12 cellular contexts compared by ENCODE assay signal in the genomic region with DNA sequence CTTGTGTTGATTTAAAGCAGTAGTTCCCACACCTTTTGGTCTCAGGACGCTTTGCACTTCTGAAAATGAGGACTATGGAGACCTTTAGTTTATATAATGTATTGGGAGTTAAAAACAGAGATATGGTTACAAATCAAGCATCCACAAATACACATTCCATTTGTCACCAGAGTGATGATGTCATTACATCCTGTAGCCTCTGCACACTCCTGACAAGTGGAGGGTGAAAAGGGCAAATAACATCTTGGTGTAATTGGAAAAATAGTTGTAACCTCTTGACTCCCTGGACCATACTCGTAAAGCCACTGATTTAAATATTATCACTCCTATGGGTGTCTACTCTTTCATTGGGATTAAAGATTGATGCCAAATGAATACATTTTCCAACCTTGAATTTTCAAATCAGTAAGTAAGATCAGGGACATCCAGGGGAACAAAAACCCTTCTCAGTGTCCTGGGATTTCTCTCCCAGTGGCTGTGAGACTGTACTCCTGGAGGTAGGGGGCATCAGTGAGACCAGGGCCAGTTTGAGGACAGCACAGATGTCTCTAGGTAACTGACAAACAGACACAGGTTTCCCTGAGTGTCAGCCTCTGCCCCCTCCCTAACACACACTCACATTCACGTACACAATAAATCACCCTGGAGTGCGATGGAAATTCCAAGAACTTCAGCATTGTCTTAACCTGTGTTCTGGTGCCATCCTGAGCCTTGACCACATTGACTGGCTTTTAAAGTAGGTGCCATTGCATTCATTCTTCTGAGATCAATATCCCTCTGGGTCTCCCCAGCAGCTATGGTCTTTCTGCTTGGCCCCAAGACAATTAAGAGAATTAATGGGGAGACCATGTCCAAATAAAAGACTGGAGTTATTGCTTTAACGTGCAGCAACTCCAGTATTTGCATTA.
DNase-seq lines count a peak whose midpoint lies in the region; ATAC-seq and TF ChIP-seq lines count a peak whose summit lies in the region.
"Had no signal": no experiment of that assay in that cellular context is flagged by ENCODE, and none has a peak within 500 bp of the region (broad histone marks: within the 10 kb centered on the region; RNA-seq: fewer than 3 reads in every experiment).

No MANE protein-coding gene starts in this region.

- H2BK5ac ChIP-seq in neuronal stem cell (ENCODE audit: low read length) = no peak overlapping the region

- H2AFZ ChIP-seq in neuronal stem cell (ENCODE audit: low read length) = no peak overlapping the region

- no peak for ATAC-seq in HG03432 (IDR thresholded peaks at IDR 0.05; ENCODE audit: unreplicated experiment)

- no peak overlapping the region for H3K27ac ChIP-seq in neuronal stem cell (replicated peaks; ENCODE audit: low read length)
- H3K27ac ChIP-seq: BLaER1 treated with 17β-estradiol and CSF1 and Interleukin-3, amounts not matched to agents 10 nM and 100 nM had no signal

- H3K4me1 ChIP-seq in neuronal stem cell (ENCODE audit: control insufficient read depth in 2 of 2, insufficient read depth in 1 of 2, low read depth in 1 of 2, low read length in 2 of 2) = peaks cover 0 to 2% of the 10 kb centered on the region in 2 donors
- H3K4me1 ChIP-seq: BLaER1 treated with 17β-estradiol and CSF1 and Interleukin-3, amounts not matched to agents 10 nM and 100 nM had no signal

- peak; percentile 33 for DNase-seq in NCI-H82 (lab: John Stamatoyannopoulos, UW)
- DNase-seq in NCI-H82 treated with DMSO at 0.1 percent for 48 hours (lab: John Stamatoyannopoulos, UW; ENCODE audit: unreplicated experiment) = no peak
- DNase-seq in LNCaP clone FGC (ENCODE audit: low read depth) = peak; percentile 15
- peak; percentile 89 to 97 for DNase-seq in dermis microvascular lymphatic vessel endothelial cell (ENCODE audit: low read depth in 2 of 2)
- no peak for DNase-seq in neuronal stem cell (ENCODE audit: low spot score)
- no peak for DNase-seq in C1 segment of cervical spinal cord (lab: John Stamatoyannopoulos, UW)
- no peak for DNase-seq in stimulated activated naive CD4-positive, alpha-beta T cell treated with Interleukin-2 at 50 U/mL for 16 hours (lab: John Stamatoyannopoulos, UW)
- DNase-seq: kidney glomerular epithelial cell; NCI-H1105 treated with DMSO at 0.1 percent for 48 hours; stimulated activated naive B cell treated with anti-CD40 and anti-IgM and Interleukin-4, amounts not matched to agents 10 μg/mL and 1 μg/mL and 100 μg/mL, for 72 hours had no signal

- no peak overlapping the region for H3K18ac ChIP-seq in neuronal stem cell (ENCODE audit: low read length)

- no peak overlapping the region for H4K8ac ChIP-seq in neuronal stem cell (ENCODE audit: low read depth, low read length)

- no CpG with 5 or more reads among the region's 5 CpGs for WGBS in neuronal stem cell (ENCODE audit: extremely low coverage in 2 of 2, insufficient read length in 2 of 2, insufficient replicate concordance in 1 of 2), 2 donors

- no peak overlapping the region for H3K4me2 ChIP-seq in neuronal stem cell (ENCODE audit: insufficient read depth, low read length, poor library complexity, severe bottlenecking)
- H3K4me2 ChIP-seq: BLaER1 treated with 17β-estradiol and CSF1 and Interleukin-3, amounts not matched to agents 10 nM and 100 nM had no signal

- no peaks in the 10 kb centered on the region for H3K79me1 ChIP-seq in neuronal stem cell (ENCODE audit: low read depth, low read length)

- H2BK12ac ChIP-seq in neuronal stem cell (ENCODE audit: low read length) = no peak overlapping the region

- H2AK5ac ChIP-seq in neuronal stem cell (ENCODE audit: low read depth, low read length) = no peak overlapping the region

- no peaks in the 10 kb centered on the region for H3K9me3 ChIP-seq in neuronal stem cell (replicated peaks in 1 of 2; ENCODE audit: control insufficient read depth in 2 of 2, insufficient read depth in 1 of 2, low read depth in 1 of 2, low read length in 2 of 2)
- H3K9me3 ChIP-seq: BLaER1 treated with 17β-estradiol and CSF1 and Interleukin-3, amounts not matched to agents 10 nM and 100 nM had no signal

- H3K14ac ChIP-seq in neuronal stem cell (ENCODE audit: low read length) = peak overlapping the region; percentile 71

- H3K9ac ChIP-seq in neuronal stem cell (ENCODE audit: low read depth, low read length, poor library complexity) = no peak overlapping the region
- H3K9ac ChIP-seq: BLaER1 treated with 17β-estradiol and CSF1 and Interleukin-3, amounts not matched to agents 10 nM and 100 nM had no signal

- no peaks in the 10 kb centered on the region for H3K27me3 ChIP-seq in neuronal stem cell (ENCODE audit: control insufficient read depth in 3 of 3, insufficient read depth in 3 of 3, low read depth in 1 of 3, low read length in 3 of 3)
- H3K27me3 ChIP-seq: BLaER1 treated with 17β-estradiol and CSF1 and Interleukin-3, amounts not matched to agents 10 nM and 100 nM had no signal

- H4K91ac ChIP-seq in neuronal stem cell (ENCODE audit: low read depth, low read length, poor library complexity) = no peak overlapping the region

- H3K4me3 ChIP-seq in LNCaP clone FGC (ENCODE audit: low read depth, low read length) (no peak overlapping the region), neuronal stem cell (ENCODE audit: low read length in 2 of 2) (no peak overlapping the region)
- H3K4me3 ChIP-seq: BLaER1 treated with 17β-estradiol and CSF1 and Interleukin-3, amounts not matched to agents 10 nM and 100 nM had no signal

- no peak overlapping the region for H2BK120ac ChIP-seq in neuronal stem cell (ENCODE audit: low read depth, low read length)

- TF ChIP-seq CTCF in LNCaP clone FGC (IDR thresholded peaks at IDR 0.05; ENCODE audit: control insufficient read depth, extremely low read depth, insufficient read depth) = peak; percentile 70

- H3K36me3 ChIP-seq in neuronal stem cell (replicated peaks in 1 of 2; ENCODE audit: control insufficient read depth in 2 of 2, insufficient read depth in 2 of 2, low read length in 2 of 2) = no peaks in the 10 kb centered on the region
- H3K36me3 ChIP-seq: BLaER1 treated with 17β-estradiol and CSF1 and Interleukin-3, amounts not matched to agents 10 nM and 100 nM had no signal

- H3K23ac ChIP-seq in neuronal stem cell (ENCODE audit: low read depth, low read length, poor library complexity) = no peak overlapping the region

- H2BK15ac ChIP-seq in neuronal stem cell (ENCODE audit: low read length) = no peak overlapping the region

- H3K4ac ChIP-seq in neuronal stem cell (ENCODE audit: low read length) = no peak overlapping the region

Comparison
In these comparisons a context has a peak if more than half of its experiments do, and no peak if none do; other contexts are left out.
1. DNase-seq: peak in NCI-H82 (single experiment), LNCaP clone FGC (single experiment) and dermis microvascular lymphatic vessel endothelial cell (2 of 2); none in NCI-H82 treated with DMSO at 0.1 percent for 48 hours (single experiment), neuronal stem cell (single experiment), C1 segment of cervical spinal cord (0 of 14) and stimulated activated naive CD4-positive, alpha-beta T cell treated with Interleukin-2 at 50 U/mL for 16 hours (single experiment).